Comparison of ENCODE assay signal across 1 cellular context in genomic region chr7:100642534-100642907, GRCh38.
TF ChIP-seq lines count a peak whose summit lies in the region.

No MANE protein-coding gene starts in this region.

TF ChIP-seq in K562, 482 proteins besides CTCF, POLR2A, EP300 and RAD21 (continued from another document):
- peak; percentile 6 for TF ChIP-seq KDM5B (IDR thresholded peaks at IDR 0.05; ENCODE audit: insufficient replicate concordance, low read depth, low read length)
- TF ChIP-seq ZNF175 (CRISPR knock-in tag; IDR thresholded peaks at IDR 0.05; ENCODE audit: low read depth) = no peak
- peak; percentile 52; the same call in 1 of the 2 replicates for TF ChIP-seq MBD2 (IDR thresholded peaks at IDR 0.05; ENCODE audit: borderline replicate concordance, low read depth)
- TF ChIP-seq SPI1 (IDR thresholded peaks at IDR 0.05; ENCODE audit: borderline replicate concordance, low read depth, low read length) = peak; percentile 35; the same call in 1 of the 2 replicates
- peak; percentile 21 for TF ChIP-seq RBBP5 (IDR thresholded peaks at IDR 0.05; ENCODE audit: borderline replicate concordance, insufficient read depth, low read length, poor library complexity, severe bottlenecking)
- peak; percentile 55; the same call in 1 of the 2 replicates for TF ChIP-seq POLR2AphosphoS5 (IDR thresholded peaks at IDR 0.05; ENCODE audit: control insufficient read depth, insufficient read depth, low read depth, low read length)
- no peak for TF ChIP-seq SMC3 (conservative IDR thresholded peaks at IDR 0.05; ENCODE audit: insufficient read depth, low read depth, low read length)
- peak; percentile 67 for TF ChIP-seq SUPT5H (IDR thresholded peaks at IDR 0.05)
- peak; percentile 73; the same call in 1 of the 2 replicates for TF ChIP-seq ZEB2 (IDR thresholded peaks at IDR 0.05)
- no peak for TF ChIP-seq SIX5 (IDR thresholded peaks at IDR 0.05; ENCODE audit: borderline replicate concordance in 1 of 2, insufficient read depth in 1 of 2, low read depth in 1 of 2, low read length in 2 of 2)
- TF ChIP-seq NEUROD1 (IDR thresholded peaks at IDR 0.05; ENCODE audit: borderline replicate concordance, low read depth, low read length, partially characterized antibody) = peak; percentile 38
- no peak for TF ChIP-seq RBM34 (IDR thresholded peaks at IDR 0.05; ENCODE audit: borderline replicate concordance, insufficient read depth, low read length)
- no peak for TF ChIP-seq ZNF407 (IDR thresholded peaks at IDR 0.05; ENCODE audit: low read depth)
